In the genomic region with DNA sequence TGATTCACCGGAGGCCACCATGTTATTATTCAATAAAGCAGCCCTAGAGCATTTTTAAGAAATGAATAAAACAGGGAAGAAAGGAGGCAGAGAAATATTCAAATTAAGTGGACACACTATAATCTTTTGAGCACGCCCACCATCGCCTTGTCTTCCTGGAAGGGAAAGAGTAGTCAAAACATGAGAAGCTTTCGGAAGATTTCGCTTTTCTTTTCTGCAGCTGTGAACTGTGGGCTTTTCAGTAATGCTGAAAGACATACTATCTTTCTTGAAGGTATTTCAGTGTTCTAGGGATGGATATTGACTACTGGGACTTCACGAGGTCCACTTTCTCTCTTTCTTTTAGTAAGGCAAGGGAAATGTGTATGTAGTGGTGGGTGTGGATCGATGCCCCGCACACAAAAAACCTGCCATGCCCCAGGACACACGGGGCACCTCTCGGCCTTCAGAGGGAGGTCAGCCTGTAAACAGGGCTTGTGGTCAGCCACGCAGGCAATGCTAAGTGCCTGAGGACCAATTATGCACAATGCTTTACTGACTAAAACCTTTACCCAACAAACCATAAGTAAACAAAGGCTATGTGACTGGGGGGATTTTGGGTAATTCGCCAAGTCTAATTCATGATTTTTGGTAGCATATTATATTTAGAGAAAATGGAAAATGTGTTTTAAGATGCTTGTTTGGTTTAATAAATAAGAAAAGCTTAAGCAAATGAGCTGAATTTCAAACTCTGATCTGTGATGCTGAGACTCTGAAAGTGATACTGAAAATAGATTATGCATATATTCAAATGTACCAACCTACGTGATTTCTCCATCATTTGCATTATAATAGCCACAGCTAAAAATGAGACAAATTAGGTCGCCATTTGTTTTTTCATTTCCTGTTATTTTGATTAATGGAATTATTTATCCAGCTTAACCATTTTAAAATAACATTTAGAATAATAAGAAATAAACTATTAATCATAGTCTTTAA, we compare ENCODE assay signal across 10 cellular contexts.
A peak's percentile ranks its signal among the peaks of the same experiment; 100 is the strongest.
DNase-seq lines count a peak whose midpoint lies in the region; ATAC-seq, FAIRE-seq and TF ChIP-seq lines count a peak whose summit lies in the region.
"Had no signal": no experiment of that assay in that cellular context is flagged by ENCODE, and none has a peak within 500 bp of the region (broad histone marks: within the 10 kb centered on the region; RNA-seq: fewer than 3 reads in every experiment).

No MANE protein-coding gene starts in this region.

- peak; percentile 30 for DNase-seq in astrocyte of the hippocampus (ENCODE audit: low read depth, low spot score)
- no peak for DNase-seq in H54 (ENCODE audit: insufficient read length, low spot score)
- no peak for DNase-seq in DMS 273 (lab: John Stamatoyannopoulos, UW; ENCODE audit: unreplicated experiment)
- no peak for DNase-seq in NK-92 (lab: John Stamatoyannopoulos, UW; ENCODE audit: unreplicated experiment)
- DNase-seq in SW 1271 (lab: John Stamatoyannopoulos, UW) = no peak
- DNase-seq: retina had no signal

- ATAC-seq in GM18520 (IDR thresholded peaks at IDR 0.05; ENCODE audit: unreplicated experiment) (peak; percentile 75), GM19468 (IDR thresholded peaks at IDR 0.05; ENCODE audit: extremely low read depth, unreplicated experiment) (peak; percentile 71), HG03095 (IDR thresholded peaks at IDR 0.05; ENCODE audit: unreplicated experiment) (peak; percentile 77)

- no peak for TF ChIP-seq POLR2A in H54 (IDR thresholded peaks at IDR 0.05; ENCODE audit: low read depth, low read length)

- no peak for FAIRE-seq in H54 (lab: Jason Lieb, UNC)
- FAIRE-seq: HepG2 had no signal
